In the genomic region with DNA sequence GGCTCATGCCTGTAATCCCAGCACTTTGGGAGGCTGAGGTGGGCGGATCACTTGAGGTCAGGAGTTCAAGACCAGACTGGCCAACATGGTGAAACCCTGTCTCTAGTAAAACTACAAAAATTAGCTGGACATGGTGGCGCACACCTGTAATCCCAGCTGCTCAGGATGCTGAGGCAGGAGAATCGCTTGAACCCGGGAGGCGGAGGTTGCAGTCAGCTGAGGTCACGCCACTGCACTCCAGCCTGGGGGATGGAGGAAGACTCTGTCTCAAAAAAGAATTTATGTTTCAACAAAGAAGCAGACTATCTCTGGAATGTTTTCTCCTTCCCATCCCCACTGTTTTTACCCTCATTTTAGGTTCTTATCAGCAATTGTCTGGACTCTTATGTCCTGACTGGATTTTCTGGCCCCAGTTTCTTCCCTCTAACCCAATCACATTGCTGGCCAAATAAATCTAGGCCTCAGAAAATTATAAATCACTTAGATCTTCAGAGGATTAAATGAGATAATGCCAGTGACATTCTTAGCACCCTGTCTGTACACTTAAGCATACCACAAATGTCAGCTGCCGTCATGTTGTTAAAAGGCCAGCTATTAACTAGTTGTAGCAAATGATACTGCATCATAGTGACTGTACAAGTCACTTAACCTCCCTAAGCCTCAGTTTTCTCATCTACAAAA, we compare ENCODE assay signal across 20 cellular contexts. TPM values are rescaled to one million over a fixed set of nuclear protein-coding genes. Genes with fewer than 3 reads are reported as not detected.
"Had no signal": no experiment of that assay in that cellular context is flagged by ENCODE, and none has a peak within 500 bp of the region (broad histone marks: within the 10 kb centered on the region; RNA-seq: fewer than 3 reads in every experiment).

No MANE protein-coding gene starts in this region.

- H3K4me3 ChIP-seq: ascending aorta, lower lobe of right lung, spleen, upper lobe of left lung had no signal

- DNase-seq: activated CD4-positive, alpha-beta T cell treated with anti-CD3 and anti-CD28 coated beads for 48 hours; activated CD8-positive, alpha-beta memory T cell treated with anti-CD3 and anti-CD28 coated beads, Interleukin-2, amount 50 U/mL, for 48 hours; activated CD8-positive, alpha-beta T cell treated with anti-CD3 and anti-CD28 coated beads, Interleukin-2, amount 10 ng/mL, durations not matched to agents 7 days and 5 days; activated naive CD8-positive, alpha-beta T cell treated with anti-CD3 and anti-CD28 coated beads, Interleukin-2, amount 10 ng/mL, durations not matched to agents 7 days and 5 days; cortex of kidney; effector CD8-positive, alpha-beta T cell; hippocampal formation; lower lobe of right lung; naive thymus-derived CD8-positive, alpha-beta T cell; nucleus accumbens; right cardiac atrium; spleen; stimulated activated CD4-positive, alpha-beta T cell treated with anti-CD3 and anti-CD28 coated beads, Interleukin-1b, Interleukin-23, amount 100 ng/mL, for 48 hours; upper lobe of left lung had no signal

- H3K4me3 Mint-ChIP-seq: activated CD8-positive, alpha-beta T cell treated with anti-CD3 and anti-CD28 coated beads, Interleukin-2, amount 10 ng/mL, durations not matched to agents 7 days and 5 days; activated naive CD8-positive, alpha-beta T cell treated with anti-CD3 and anti-CD28 coated beads, Interleukin-2, amount 10 ng/mL, durations not matched to agents 7 days and 5 days; naive thymus-derived CD8-positive, alpha-beta T cell; stimulated activated memory B cell treated with anti-CD40 and anti-IgM and Interleukin-4, amounts not matched to agents 10 μg/mL and 1 μg/mL and 100 μg/mL, for 72 hours had no signal

- H3K27ac ChIP-seq: ascending aorta, lower lobe of right lung, spleen, VCaP had no signal

- H3K27me3 ChIP-seq: ascending aorta, upper lobe of left lung had no signal

- H3K36me3 Mint-ChIP-seq: activated naive CD8-positive, alpha-beta T cell treated with anti-CD3 and anti-CD28 coated beads, Interleukin-2, amount 10 ng/mL, durations not matched to agents 7 days and 5 days; naive thymus-derived CD8-positive, alpha-beta T cell; stimulated activated memory B cell treated with anti-CD40 and anti-IgM and Interleukin-4, amounts not matched to agents 10 μg/mL and 1 μg/mL and 100 μg/mL, for 72 hours had no signal

- H3K9me3 ChIP-seq: ascending aorta, lower lobe of right lung, upper lobe of left lung had no signal

- H3K4me1 Mint-ChIP-seq: activated naive CD8-positive, alpha-beta T cell treated with anti-CD3 and anti-CD28 coated beads, Interleukin-2, amount 10 ng/mL, durations not matched to agents 7 days and 5 days; naive thymus-derived CD8-positive, alpha-beta T cell; stimulated activated memory B cell treated with anti-CD40 and anti-IgM and Interleukin-4, amounts not matched to agents 10 μg/mL and 1 μg/mL and 100 μg/mL, for 72 hours had no signal

- H3K27ac Mint-ChIP-seq: activated CD8-positive, alpha-beta T cell treated with anti-CD3 and anti-CD28 coated beads, Interleukin-2, amount 10 ng/mL, durations not matched to agents 7 days and 5 days; activated naive CD8-positive, alpha-beta T cell treated with anti-CD3 and anti-CD28 coated beads, Interleukin-2, amount 10 ng/mL, durations not matched to agents 7 days and 5 days; naive thymus-derived CD8-positive, alpha-beta T cell; progenitor cell of endocrine pancreas; stimulated activated memory B cell treated with anti-CD40 and anti-IgM and Interleukin-4, amounts not matched to agents 10 μg/mL and 1 μg/mL and 100 μg/mL, for 72 hours had no signal

- H3K4me1 ChIP-seq: spleen had no signal

- H3K27me3 Mint-ChIP-seq: progenitor cell of endocrine pancreas had no signal

- H3K36me3 ChIP-seq: ascending aorta, lower lobe of right lung, spleen, upper lobe of left lung had no signal

- H3K9me3 Mint-ChIP-seq: activated naive CD8-positive, alpha-beta T cell treated with anti-CD3 and anti-CD28 coated beads, Interleukin-2, amount 10 ng/mL, durations not matched to agents 7 days and 5 days had no signal

RNA-seq across cellular contexts. Expression of a gene that starts 44.9 kb away (rescaled TPM):
- total RNA-seq: activated CD8-positive, alpha-beta T cell treated with anti-CD3 and anti-CD28 coated beads, Interleukin-2, amount 10 ng/mL, durations not matched to agents 7 days and 5 days; activated naive CD8-positive, alpha-beta T cell treated with anti-CD3 and anti-CD28 coated beads, Interleukin-2, amount 10 ng/mL, durations not matched to agents 7 days and 5 days; ascending aorta; cardiac septum; glomerular endothelial cell; lower lobe of right lung; naive thymus-derived CD8-positive, alpha-beta T cell; progenitor cell of endocrine pancreas; right cardiac atrium; spleen; upper lobe of left lung had no signal
- polyA plus RNA-seq: naive thymus-derived CD8-positive, alpha-beta T cell; right cardiac atrium; spleen had no signal
